8 cellular contexts compared by ENCODE assay signal in the genomic region with DNA sequence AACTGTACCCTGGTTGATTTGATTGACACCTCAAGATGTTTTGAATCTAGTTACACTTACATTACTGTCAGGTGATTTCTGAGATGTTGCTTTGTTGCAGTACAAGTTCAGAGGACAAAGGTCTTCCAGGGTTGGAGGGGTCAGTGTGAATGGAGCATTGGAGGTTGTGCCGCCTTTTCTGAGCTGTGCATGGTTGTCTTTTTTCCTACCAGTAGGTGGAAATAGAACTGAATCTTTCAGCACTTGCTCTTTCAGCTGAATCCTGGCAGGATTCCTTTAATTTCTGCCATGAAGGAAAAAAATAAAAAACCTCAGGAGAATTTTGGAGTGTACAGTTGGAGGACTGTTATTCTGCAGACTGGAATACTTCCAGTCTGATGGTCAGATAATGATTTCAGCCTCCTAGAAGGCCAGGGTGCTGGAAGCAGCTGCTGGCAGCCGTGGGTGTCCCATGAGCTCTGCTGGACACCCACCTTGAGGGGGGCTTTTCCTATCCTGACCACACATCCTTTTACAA.
A peak's percentile ranks its signal among the peaks of the same experiment; 100 is the strongest.
DNase-seq lines count a peak whose midpoint lies in the region; ATAC-seq, FAIRE-seq and TF ChIP-seq lines count a peak whose summit lies in the region.

No MANE protein-coding gene starts in this region.

- DNase-seq in A549 (ENCODE audit: low read depth in 1 of 2, low spot score in 1 of 2) (peak; percentile 36 to 37), IMR-90 (peak; percentile 71), dorsolateral prefrontal cortex (no peak), lower lobe of right lung (no peak), C1 segment of cervical spinal cord (lab: John Stamatoyannopoulos, UW) (no peak), NCI-H187 (lab: John Stamatoyannopoulos, UW) (no peak)
- DNase-seq in stimulated activated CD4-positive, alpha-beta T cell treated with anti-CD3 and anti-CD28 coated beads, Interleukin-2, amount 100 ng/mL, for 24 hours: no peak

- FAIRE-seq in A549 (lab: Jason Lieb, UNC): peak; percentile 54

- H3K9me3 ChIP-seq in A549: peaks cover 7% of the 10 kb centered on the region; the same call in 1 of the 3 replicates
- H3K9me3 ChIP-seq in IMR-90 (ENCODE audit: control insufficient read depth, insufficient read depth, low read length): no peaks in the 10 kb centered on the region
- no peaks in the 10 kb centered on the region for H3K9me3 ChIP-seq in lower lobe of right lung

- no peak overlapping the region for H2AK9ac ChIP-seq in IMR-90 (replicated peaks; ENCODE audit: low read depth, low read length, poor library complexity)

- no peak overlapping the region for H4K5ac ChIP-seq in IMR-90 (ENCODE audit: low read depth, low read length)

- no peaks in the 10 kb centered on the region for H3K79me1 ChIP-seq in IMR-90 (ENCODE audit: low read depth in 1 of 2, low read length in 2 of 2)

- ATAC-seq in A549 (peak; percentile 93 to 95), IMR-90 (ENCODE audit: low read depth) (peak; percentile 85), lower lobe of right lung (peak in 1 of 2 donors; percentile 66), HG02798 (IDR thresholded peaks at IDR 0.05; ENCODE audit: poor library complexity, unreplicated experiment) (no peak)

- no peak overlapping the region for H2AK5ac ChIP-seq in IMR-90 (ENCODE audit: low read depth, low read length)

- 73% methylated on average over 2 of the region's 2 CpGs for WGBS in A549 (ENCODE audit: missing lambda C conversion rate)
- no CpG with 5 or more reads among the region's 2 CpGs for WGBS in IMR-90 (ENCODE audit: extremely low coverage in 2 of 2, insufficient read length in 1 of 2), 2 experiments

- H2BK15ac ChIP-seq in IMR-90 (ENCODE audit: low read depth, low read length): no peak overlapping the region

- no peak overlapping the region for H2BK120ac ChIP-seq in IMR-90 (ENCODE audit: low read depth, low read length)

- TF ChIP-seq EP300 in A549 (IDR thresholded peaks at IDR 0.05): no peak

- intact Hi-C loops in IMR-90 (cut with micrococcal nuclease) (loop anchor here (1.0 to 5.0 kb wide), 4 partner anchors 151 to 368 kb away; no protein-coding TSS in a partner anchor), dorsolateral prefrontal cortex (cut with DNase I) (loop anchor here in 1 of 2 donors (10.0 kb wide), 1 partner anchor 248 kb away; no protein-coding TSS in a partner anchor), lower lobe of right lung (cut with DNase I) (no loop called here)

- in situ Hi-C loops in IMR-90 (cut with MboI; ENCODE audit: low sequenced_read_pairs): no loop called here

- H2AFZ ChIP-seq in IMR-90 (replicated peaks; ENCODE audit: low read length, poor library complexity): no peak overlapping the region

- no peaks in the 10 kb centered on the region for H4K20me1 ChIP-seq in IMR-90 (ENCODE audit: insufficient read depth, low read length)

- dilution Hi-C loops in IMR-90 (cut with HindIII; ENCODE audit: low sequenced_read_pairs, unreplicated experiment): no loop called here

- no peak overlapping the region for H3K4ac ChIP-seq in IMR-90 (ENCODE audit: low read depth, low read length)

- no peak overlapping the region for H3K14ac ChIP-seq in IMR-90 (replicated peaks; ENCODE audit: low read depth, low read length)

- H3K36me3 ChIP-seq in IMR-90 (ENCODE audit: control insufficient read depth, insufficient read depth, low read length) (no peaks in the 10 kb centered on the region), lower lobe of right lung (no peaks in the 10 kb centered on the region)

- H3K9ac ChIP-seq in IMR-90 (ENCODE audit: low read depth, low read length): no peak overlapping the region

- TF ChIP-seq CTCF in A549 (IDR thresholded peaks at IDR 0.05) (peak; percentile 52), IMR-90 (conservative IDR thresholded peaks at IDR 0.05; ENCODE audit: low read depth, low read length) (peak; percentile 73), dorsolateral prefrontal cortex (IDR thresholded peaks at IDR 0.05 in 54 of 56, conservative IDR thresholded peaks at IDR 0.05 in 2 of 56; ENCODE audit: low read depth in 1 of 56, partially characterized antibody in 56 of 56) (peak in 55 of 56 donors; percentile 16 to 72 (median 52)), lower lobe of right lung (IDR thresholded peaks at IDR 0.05) (peak; percentile 36)

- H4K91ac ChIP-seq in IMR-90 (ENCODE audit: insufficient read depth, low read depth, low read length): no peak overlapping the region

- H3K4me2 ChIP-seq in A549 (peak overlapping the region; percentile 10; the same call in 2 of the 3 replicates), IMR-90 (ENCODE audit: low read depth, low read length) (no peak overlapping the region; the same call in 1 of the 2 replicates)

- H3K27me3 ChIP-seq in IMR-90 (ENCODE audit: control insufficient read depth, insufficient read depth, low read length) (no peaks in the 10 kb centered on the region), dorsolateral prefrontal cortex (peaks cover 0 to 27% (median 0%) of the 10 kb centered on the region in 45 donors), lower lobe of right lung (ENCODE audit: low read depth) (no peaks in the 10 kb centered on the region)

- no peak overlapping the region for H4K8ac ChIP-seq in IMR-90 (ENCODE audit: low read depth in 2 of 2, low read length in 2 of 2)

- CTCF ChIA-PET in A549 (lab: Yijun Ruan, JAX): interaction anchor here (0.6 to 2.6 kb wide), 51 partner anchors 9 to 369 kb away, joined by 3 to 16 read pairs (median 4); no protein-coding TSS in a partner anchor
- CTCF ChIA-PET in IMR-90 (lab: Yijun Ruan, JAX): interaction anchor here (0.5 to 3.1 kb wide), 12 partner anchors 32 to 263 kb away, joined by 3 to 26 read pairs (median 3); no protein-coding TSS in a partner anchor

- H2BK20ac ChIP-seq in IMR-90 (ENCODE audit: low read depth, low read length): no peak overlapping the region

- no peaks in the 10 kb centered on the region for H3K9me1 ChIP-seq in IMR-90 (ENCODE audit: insufficient read depth, low read length)

- H3K27ac ChIP-seq in A549 (peak overlapping the region in 1 of 2 experiments; percentile 62; a peak in 4 of 6 replicates), IMR-90 (ENCODE audit: insufficient read depth, low read length) (no peak overlapping the region), dorsolateral prefrontal cortex (no peak overlapping the region), lower lobe of right lung (no peak overlapping the region)

- H3K4me3 ChIP-seq in A549 (no peak overlapping the region), IMR-90 (ENCODE audit: insufficient read depth, low read depth, low read length) (no peak overlapping the region), dorsolateral prefrontal cortex (peak overlapping the region in 5 of 59 donors; percentile 9 to 22 (median 16)), lower lobe of right lung (no peak overlapping the region)

- peaks cover 30% of the 10 kb centered on the region for H3K4me1 ChIP-seq in A549
- H3K4me1 ChIP-seq in IMR-90 (ENCODE audit: control insufficient read depth, insufficient read depth, low read length): peaks cover 1% of the 10 kb centered on the region; the same call in 1 of the 2 replicates
- H3K4me1 ChIP-seq in lower lobe of right lung: no peaks in the 10 kb centered on the region

- H2BK5ac ChIP-seq in IMR-90 (ENCODE audit: low read depth, low read length, poor library complexity, severe bottlenecking): no peak overlapping the region

- BruUV-seq in IMR-90 (replicated peaks; lab: Mats Ljungman, UMichigan): no TSS peak

- TF ChIP-seq POLR2A in A549 (IDR thresholded peaks at IDR 0.05; ENCODE audit: low read length) (no peak), IMR-90 (IDR thresholded peaks at IDR 0.05; ENCODE audit: low read depth, low read length) (no peak)

- no peak overlapping the region for H3K18ac ChIP-seq in IMR-90 (ENCODE audit: low read depth, low read length)

- H3K56ac ChIP-seq in IMR-90 (ENCODE audit: extremely low read depth, insufficient read depth, low read length): no peak overlapping the region

- H3K23ac ChIP-seq in IMR-90 (ENCODE audit: low read depth, low read length): no peak overlapping the region

- POLR2A ChIA-PET in A549 (lab: Yijun Ruan, JAX): interaction anchor here (1.0 kb wide), 1 partner anchor 160 kb away, joined by 3 read pairs; no protein-coding TSS in a partner anchor
- POLR2A ChIA-PET in IMR-90 (lab: Charles Lee; ENCODE audit: unreplicated experiment): no interaction called here

- TF ChIP-seq RAD21 in A549 (conservative IDR thresholded peaks at IDR 0.05 in 1 of 2, IDR thresholded peaks at IDR 0.05 in 1 of 2): peak; percentile 70 to 77
- peak; percentile 84 for TF ChIP-seq RAD21 in IMR-90 (IDR thresholded peaks at IDR 0.05; ENCODE audit: low read length)

TF ChIP-seq in A549, 52 proteins besides CTCF, POLR2A, EP300 and RAD21 (continues in another document):
- TF ChIP-seq SMC3 (IDR thresholded peaks at IDR 0.05) (peak; percentile 71), NPAS2 (CRISPR knock-in tag; IDR thresholded peaks at IDR 0.05; ENCODE audit: borderline replicate concordance) (no peak), USF2 (IDR thresholded peaks at IDR 0.05) (no peak)

TF ChIP-seq in IMR-90, 13 proteins besides CTCF, POLR2A, EP300 and RAD21:
- TF ChIP-seq BHLHE40 (IDR thresholded peaks at IDR 0.05; ENCODE audit: low read depth, low read length) (no peak), SMC3 (IDR thresholded peaks at IDR 0.05; ENCODE audit: low read depth, low read length) (peak; percentile 84), NFE2L2 (IDR thresholded peaks at IDR 0.05; ENCODE audit: low read depth, low read length) (no peak), FOS (IDR thresholded peaks at IDR 0.05; ENCODE audit: low read depth, low read length) (no peak), MAZ (IDR thresholded peaks at IDR 0.05; ENCODE audit: borderline replicate concordance, low read depth, low read length) (no peak), CEBPB (IDR thresholded peaks at IDR 0.05; ENCODE audit: low read depth, low read length) (no peak), CHD1 (IDR thresholded peaks at IDR 0.05; ENCODE audit: low read depth, low read length) (no peak)

Comparison
In these comparisons a context has a peak if more than half of its experiments do, and no peak if none do; other contexts are left out.
1. DNase-seq: peak in A549 (2 of 2) and IMR-90 (single experiment); none in dorsolateral prefrontal cortex (0 of 10), lower lobe of right lung (single experiment), stimulated activated CD4-positive, alpha-beta T cell treated with anti-CD3 and anti-CD28 coated beads, Interleukin-2, amount 100 ng/mL, for 24 hours (0 of 2), C1 segment of cervical spinal cord (0 of 14) and NCI-H187 (0 of 2).
2. Peak in every context shown above with its lines, with median percentiles within 50 percentile points of each other: CTCF ChIP-seq.